In the genomic region with DNA sequence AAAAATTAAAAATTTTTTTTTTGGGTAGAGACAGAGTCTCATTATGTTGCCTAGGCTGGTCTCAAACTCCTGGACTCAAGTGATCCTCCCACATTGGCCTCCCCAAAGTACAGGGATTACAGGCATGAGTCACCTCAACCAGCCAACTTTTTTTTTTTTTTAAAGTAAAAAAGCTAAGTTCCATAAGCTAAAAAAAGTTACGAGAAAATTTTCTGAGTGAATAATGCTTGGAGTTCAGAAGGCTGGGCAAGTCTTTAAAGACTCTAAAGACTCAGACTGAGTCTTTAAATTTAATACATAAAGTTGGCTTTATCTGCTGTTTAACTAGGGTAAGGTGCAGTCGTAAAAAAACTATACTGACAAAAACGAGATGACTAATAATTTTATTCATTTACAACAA, we compare ENCODE assay signal across 14 cellular contexts. TPM values are rescaled to one million over a fixed set of nuclear protein-coding genes. Genes with fewer than 3 reads are reported as not detected.
DNase-seq lines count a peak whose midpoint lies in the region; ATAC-seq and TF ChIP-seq lines count a peak whose summit lies in the region.
"Had no signal": no experiment of that assay in that cellular context is flagged by ENCODE, and none has a peak within 500 bp of the region (broad histone marks: within the 10 kb centered on the region; RNA-seq: fewer than 3 reads in every experiment).

No MANE protein-coding gene starts in this region.

- no peak for TF ChIP-seq RAD21 in SK-N-SH (IDR thresholded peaks at IDR 0.05; ENCODE audit: low read length)

- H3K9me2 ChIP-seq in SK-N-SH: no peaks in the 10 kb centered on the region

- H3K79me2 ChIP-seq in SK-N-SH (ENCODE audit: insufficient read depth): peaks cover 100% of the 10 kb centered on the region

- H2AFZ ChIP-seq in SK-N-SH (ENCODE audit: low read depth): no peak overlapping the region

- H3K27ac Mint-ChIP-seq in HFFc6 (peak overlapping the region; percentile 55), naive B cell (peak overlapping the region in 3 of 6 donors; percentile 10 to 69 (median 24))

- peak overlapping the region in 1 of 2 experiments; percentile 19; a peak in 1 of 4 replicates for H3K27ac ChIP-seq in SK-N-SH (ENCODE audit: low read depth in 2 of 2, low read length in 1 of 2)
- H3K27ac ChIP-seq: KMS-11 had no signal

- TF ChIP-seq CTCF in SK-N-SH (IDR thresholded peaks at IDR 0.05) (no peak), HFFc6 (IDR thresholded peaks at IDR 0.05) (no peak)

- peaks cover 25% of the 10 kb centered on the region for H3K4me1 Mint-ChIP-seq in HFFc6 (ENCODE audit: low read depth)
- H3K4me1 Mint-ChIP-seq in naive B cell: peaks cover 27 to 70% (median 38%) of the 10 kb centered on the region in 3 donors

- peak overlapping the region; percentile 30; the same call in 1 of the 2 replicates for H3K4me2 ChIP-seq in SK-N-SH
- H3K4me2 ChIP-seq: KMS-11 had no signal

- no peak for TF ChIP-seq EP300 in SK-N-SH (IDR thresholded peaks at IDR 0.05; ENCODE audit: borderline replicate concordance in 1 of 2, low read depth in 1 of 2, low read length in 1 of 2)

- no peaks in the 10 kb centered on the region for H3K9me3 ChIP-seq in SK-N-SH
- H3K9me3 ChIP-seq: left lung had no signal

- H3K4me1 ChIP-seq in SK-N-SH (ENCODE audit: control insufficient read depth in 1 of 2, insufficient read depth in 2 of 2, low read depth in 1 of 2, low read length in 1 of 2): peaks cover 2 to 23% of the 10 kb centered on the region in 2 experiments; a peak in 2 of 4 replicates

- DNase-seq in SK-N-SH (no peak), HFFc6 (peak; percentile 44), amniotic epithelial cell (ENCODE audit: low read depth) (peak; percentile 60), naive B cell (no peak), iPS-NIHi7 (ENCODE audit: extremely low spot score) (no peak), left lobe of liver (ENCODE audit: low spot score) (no peak)
- DNase-seq: activated CD4-positive, CD25-positive, alpha-beta regulatory T cell treated with anti-CD3 and anti-CD28 coated beads, Interleukin-2, amount 50 U/mL, for 72 hours; left lung; NCI-H2227 treated with DMSO at 0.1 percent for 48 hours; posterior cingulate gyrus; trophoblast cell had no signal

- peaks cover 9% of the 10 kb centered on the region for H3K36me3 Mint-ChIP-seq in HFFc6 (ENCODE audit: low read depth)
- H3K36me3 Mint-ChIP-seq in naive B cell: peaks cover 5 to 17% of the 10 kb centered on the region in 2 donors

- H3K9ac ChIP-seq in SK-N-SH: no peak overlapping the region
- H3K9ac ChIP-seq: KMS-11 had no signal

- H3K4me3 Mint-ChIP-seq in HFFc6 (peak overlapping the region; percentile 15; the same call in 1 of the 2 replicates), naive B cell (peak overlapping the region in 6 of 8 donors; percentile 25 to 94 (median 32))

- peaks cover 21% of the 10 kb centered on the region for H3F3A ChIP-seq in SK-N-SH (replicated peaks; ENCODE audit: insufficient read depth)

- 80% methylated on average over 3 of the region's 3 CpGs for WGBS in SK-N-SH (ENCODE audit: low lambda C conversion rate)

- no peak for ATAC-seq in SK-N-SH treated with all-trans-retinoic acid at 6 μM for 48 hours
- no peak for ATAC-seq in naive B cell (ENCODE audit: low read depth in 2 of 2)
- ATAC-seq in HG03565 (IDR thresholded peaks at IDR 0.05; ENCODE audit: unreplicated experiment): no peak
- no peak for ATAC-seq in left lobe of liver
- ATAC-seq: left lung had no signal

- POLR2A ChIA-PET in SK-N-SH (lab: Yijun Ruan, JAX): no interaction called here

- no peak overlapping the region for H3K4me3 ChIP-seq in SK-N-SH (ENCODE audit: low read depth in 2 of 2, low read length in 1 of 2)

- H3K36me3 ChIP-seq in SK-N-SH (replicated peaks in 1 of 2; ENCODE audit: control insufficient read depth in 1 of 2, insufficient read depth in 2 of 2, low read length in 1 of 2): peaks cover 31 to 54% of the 10 kb centered on the region in 2 experiments

- H3K9me3 Mint-ChIP-seq in HFFc6 (no peaks in the 10 kb centered on the region), naive B cell (no peaks in the 10 kb centered on the region)

- H3K27me3 ChIP-seq in SK-N-SH (ENCODE audit: insufficient read depth): no peaks in the 10 kb centered on the region
- H3K27me3 ChIP-seq: left lung had no signal

- peaks cover 96% of the 10 kb centered on the region for H4K20me1 ChIP-seq in SK-N-SH (ENCODE audit: insufficient read depth)

- H3K27me3 Mint-ChIP-seq in HFFc6 (ENCODE audit: insufficient read depth): peaks cover 2% of the 10 kb centered on the region; the same call in 1 of the 2 replicates
- no peaks in the 10 kb centered on the region for H3K27me3 Mint-ChIP-seq in naive B cell

- CTCF ChIA-PET in SK-N-SH (lab: Yijun Ruan, JAX): interaction anchor here (0.7 to 9.5 kb wide), 4 partner anchors 13 to 96 kb away, joined by 3 to 101 read pairs (median 4); no protein-coding TSS in a partner anchor

TF ChIP-seq in SK-N-SH, 30 proteins besides CTCF, POLR2A, EP300 and RAD21:
- TF ChIP-seq, protein P1, sequence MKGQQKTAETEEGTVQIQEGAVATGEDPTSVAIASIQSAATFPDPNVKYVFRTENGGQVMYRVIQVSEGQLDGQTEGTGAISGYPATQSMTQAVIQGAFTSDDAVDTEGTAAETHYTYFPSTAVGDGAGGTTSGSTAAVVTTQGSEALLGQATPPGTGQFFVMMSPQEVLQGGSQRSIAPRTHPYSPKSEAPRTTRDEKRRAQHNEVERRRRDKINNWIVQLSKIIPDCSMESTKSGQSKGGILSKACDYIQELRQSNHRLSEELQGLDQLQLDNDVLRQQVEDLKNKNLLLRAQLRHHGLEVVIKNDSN (IDR thresholded peaks at IDR 0.05; ENCODE audit: borderline replicate concordance, low read depth): no peak
- TF ChIP-seq JUND (IDR thresholded peaks at IDR 0.05) (peak; percentile 26; the same call in 1 of the 2 replicates), FOSL2 (IDR thresholded peaks at IDR 0.05; ENCODE audit: borderline replicate concordance, low read depth) (peak; percentile 51; the same call in 1 of the 2 replicates)

TF ChIP-seq in SK-N-SH treated with all-trans-retinoic acid at 6 μM for 48 hours, 23 proteins besides CTCF, POLR2A, EP300 and RAD21:
- TF ChIP-seq ISL1 (CRISPR knock-in tag; IDR thresholded peaks at IDR 0.05): no peak
TF ChIP-seq in SK-N-SH treated with all-trans-retinoic acid at 6 μM for 48 hours: peak in this region for 0.

RNA-seq across cellular contexts. Expression of a gene that starts 5.6 kb away (rescaled TPM):
- polyA plus RNA-seq in SK-N-SH (2012; rRNA removed): 7.9 and 13.0 TPM in 2 replicates
- polyA plus RNA-seq in SK-N-SH (2012; cell fraction: cytosol; rRNA removed): 10.6 and 12.3 TPM in 2 replicates
- 4.6 and 11.1 TPM in 2 replicates for polyA plus RNA-seq in SK-N-SH (2012; cell fraction: nucleus; rRNA removed)
- 100 to 1,000 TPM; 127 to 151 (median 133) TPM for total RNA-seq in HFFc6 (2021; fragmentation: NEBNext Ultra II Directional; extraction: Animal tissue kit (Norgen Biotek cat#: 25700))
- polyA plus RNA-seq in naive B cell (ENCODE audit: low read depth in 6 of 6): 100 to 1,000 TPM in 5 of 6 donors, 10 to 100 TPM in 1; 71.3 to 140 (median 124) TPM
- 40.1 TPM for total RNA-seq in left lobe of liver

Comparison
In these comparisons a context has a peak if more than half of its experiments do, and no peak if none do; other contexts are left out.
1. DNase-seq: peak in HFFc6 (single experiment) and amniotic epithelial cell (single experiment); none in SK-N-SH (single experiment), naive B cell (single experiment), iPS-NIHi7 (single experiment) and left lobe of liver (single experiment).